Comparison of ENCODE assay signal across 10 cellular contexts in the genomic region with DNA sequence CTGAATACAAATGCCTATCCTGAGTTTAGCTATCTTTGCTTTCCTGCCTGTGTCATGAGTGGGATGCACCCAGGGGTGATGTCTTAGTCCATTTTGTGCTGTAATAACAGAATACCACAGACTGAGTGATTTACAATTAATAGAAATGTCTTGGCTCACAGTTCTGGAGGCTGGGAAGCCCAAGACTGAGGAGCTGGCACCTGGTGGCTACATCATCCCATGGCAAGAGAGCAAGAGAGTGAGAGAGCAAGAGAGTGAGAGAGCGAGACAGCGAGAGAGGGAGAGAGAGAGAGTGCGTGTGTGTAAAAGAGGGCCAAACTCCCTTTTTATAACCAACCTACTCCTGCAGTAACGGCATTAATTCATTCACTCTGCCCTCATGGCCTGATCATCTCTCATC.
A peak's percentile ranks its signal among the peaks of the same experiment; 100 is the strongest.
DNase-seq lines count a peak whose midpoint lies in the region; ATAC-seq and TF ChIP-seq lines count a peak whose summit lies in the region.
"Had no signal": no experiment of that assay in that cellular context is flagged by ENCODE, and none has a peak within 500 bp of the region (broad histone marks: within the 10 kb centered on the region; RNA-seq: fewer than 3 reads in every experiment).

No MANE protein-coding gene starts in this region.

- H3K27ac Mint-ChIP-seq in activated CD8-positive, alpha-beta memory T cell treated with anti-CD3 and anti-CD28 coated beads, Interleukin-2, amount 10 ng/mL, durations not matched to agents 7 days and 5 days, result peak overlapping the region; percentile 99
- H3K27ac Mint-ChIP-seq in stimulated activated naive CD8-positive, alpha-beta T cell treated with anti-CD3 and anti-CD28 coated beads, Interleukin-15, amount 100 ng/mL, for 72 hours, result peak overlapping the region; percentile 4 to 88

- peaks cover 78% of the 10 kb centered on the region for H3K4me1 Mint-ChIP-seq in activated CD8-positive, alpha-beta memory T cell treated with anti-CD3 and anti-CD28 coated beads, Interleukin-2, amount 10 ng/mL, durations not matched to agents 7 days and 5 days
- peaks cover 80% of the 10 kb centered on the region for H3K4me1 Mint-ChIP-seq in stimulated activated naive CD8-positive, alpha-beta T cell treated with anti-CD3 and anti-CD28 coated beads, Interleukin-15, amount 100 ng/mL, for 72 hours

- peak overlapping the region; percentile 99 for H3K9ac ChIP-seq in OCI-LY3 (ENCODE audit: low read length)

- peak overlapping the region; percentile 72 for H3K4me3 ChIP-seq in OCI-LY3 (ENCODE audit: low read length)
- H3K4me3 ChIP-seq in esophagus squamous epithelium, result no peak overlapping the region
- H3K4me3 ChIP-seq in lower leg skin (ENCODE audit: low read depth, poor library complexity, severe bottlenecking), result no peak overlapping the region
- H3K4me3 ChIP-seq: cardiac muscle cell, HAP-1 had no signal

- H3K27ac ChIP-seq in OCI-LY3 (ENCODE audit: low read length) (peak overlapping the region; percentile 100), esophagus squamous epithelium (peak overlapping the region in 3 of 4 donors; percentile 64 to 88 (median 79))
- H3K27ac ChIP-seq: cardiac muscle cell had no signal

- peaks cover 6% of the 10 kb centered on the region for H3K79me2 ChIP-seq in OCI-LY3 (ENCODE audit: low read length)

- TF ChIP-seq POLR2A in esophagus squamous epithelium (IDR thresholded peaks at IDR 0.05) (no peak), lower leg skin (IDR thresholded peaks at IDR 0.05) (no peak)

- H4K20me1 ChIP-seq in OCI-LY3 (ENCODE audit: insufficient read depth, low read length), result no peaks in the 10 kb centered on the region

- H3K36me3 ChIP-seq in OCI-LY3 (replicated peaks; ENCODE audit: low read depth, low read length) (no peaks in the 10 kb centered on the region), esophagus squamous epithelium (no peaks in the 10 kb centered on the region)
- H3K36me3 ChIP-seq: cardiac muscle cell, HAP-1 had no signal

- no peak for TF ChIP-seq CTCF in OCI-LY3 (IDR thresholded peaks at IDR 0.05; ENCODE audit: low read depth, low read length)
- no peak for TF ChIP-seq CTCF in esophagus squamous epithelium (IDR thresholded peaks at IDR 0.05)
- no peak for TF ChIP-seq CTCF in lower leg skin (IDR thresholded peaks at IDR 0.05)

- 79 to 88% methylated on average over 4 of the region's 4 CpGs for WGBS in esophagus squamous epithelium, 2 donors
- 88 to 90% methylated on average over 4 of the region's 4 CpGs for WGBS in lower leg skin, 2 donors

- CTCF ChIA-PET in activated CD8-positive, alpha-beta memory T cell treated with anti-CD3 and anti-CD28 coated beads, Interleukin-2, amount 10 ng/mL, durations not matched to agents 7 days and 5 days (lab: Charles Lee), result interaction anchor here (0.5 to 5.5 kb wide), 19 partner anchors 10 to 1846 kb away, joined by 3 to 46 read pairs (median 5); no protein-coding TSS in a partner anchor

- no peaks in the 10 kb centered on the region for H3K27me3 Mint-ChIP-seq in activated CD8-positive, alpha-beta memory T cell treated with anti-CD3 and anti-CD28 coated beads, Interleukin-2, amount 10 ng/mL, durations not matched to agents 7 days and 5 days
- peaks cover 12% of the 10 kb centered on the region for H3K27me3 Mint-ChIP-seq in stimulated activated naive CD8-positive, alpha-beta T cell treated with anti-CD3 and anti-CD28 coated beads, Interleukin-15, amount 100 ng/mL, for 72 hours

- peak overlapping the region; percentile 72 for H3K4me3 Mint-ChIP-seq in activated CD8-positive, alpha-beta memory T cell treated with anti-CD3 and anti-CD28 coated beads, Interleukin-2, amount 10 ng/mL, durations not matched to agents 7 days and 5 days
- peak overlapping the region; percentile 43 to 81 for H3K4me3 Mint-ChIP-seq in stimulated activated naive CD8-positive, alpha-beta T cell treated with anti-CD3 and anti-CD28 coated beads, Interleukin-15, amount 100 ng/mL, for 72 hours

- peaks cover 8% of the 10 kb centered on the region for H3K36me3 Mint-ChIP-seq in activated CD8-positive, alpha-beta memory T cell treated with anti-CD3 and anti-CD28 coated beads, Interleukin-2, amount 10 ng/mL, durations not matched to agents 7 days and 5 days

- peaks cover 72% of the 10 kb centered on the region for H3K4me1 ChIP-seq in OCI-LY3 (ENCODE audit: low read length)
- peaks cover 0 to 17% (median 0%) of the 10 kb centered on the region in 3 donors for H3K4me1 ChIP-seq in esophagus squamous epithelium

- H3K4me2 ChIP-seq in OCI-LY3 (ENCODE audit: low read length), result peak overlapping the region; percentile 99

- intact Hi-C loops in esophagus squamous epithelium (cut with DNase I), result no loop called here
- intact Hi-C loops in lower leg skin (cut with DNase I; ENCODE audit: low total_unique reads), result no loop called here

- DNase-seq in activated CD8-positive, alpha-beta memory T cell treated with anti-CD3 and anti-CD28 coated beads, Interleukin-2, amount 10 ng/mL, durations not matched to agents 7 days and 5 days, result no peak
- DNase-seq in activated CD8-positive, alpha-beta memory T cell treated with anti-CD3 and anti-CD28 coated beads for 24 hours, result no peak
- no peak for DNase-seq in esophagus squamous epithelium (lab: John Stamatoyannopoulos, UW)
- DNase-seq in stimulated activated naive CD8-positive, alpha-beta T cell treated with anti-CD3 and anti-CD28 coated beads, Interleukin-15, amount 100 ng/mL, for 72 hours, result no peak
- no peak for DNase-seq in NCI-H446 (lab: John Stamatoyannopoulos, UW)
- DNase-seq in cerebellar nuclear complex (lab: John Stamatoyannopoulos, UW), result no peak
- DNase-seq in lower leg skin (ENCODE audit: low spot score in 2 of 2), result no peak

- no peak overlapping the region for H2AFZ ChIP-seq in OCI-LY3 (ENCODE audit: low read depth, low read length)

- ATAC-seq in activated CD8-positive, alpha-beta memory T cell treated with anti-CD3 and anti-CD28 coated beads, Interleukin-2, amount 10 ng/mL, durations not matched to agents 7 days and 5 days, result no peak
- no peak for ATAC-seq in stimulated activated naive CD8-positive, alpha-beta T cell treated with anti-CD3 and anti-CD28 coated beads, Interleukin-15, amount 100 ng/mL, for 72 hours

- H3K27me3 ChIP-seq in OCI-LY3 (ENCODE audit: low read depth, low read length) (no peaks in the 10 kb centered on the region), esophagus squamous epithelium (no peaks in the 10 kb centered on the region)
- H3K27me3 ChIP-seq: cardiac muscle cell had no signal

- H3K9me3 Mint-ChIP-seq in activated CD8-positive, alpha-beta memory T cell treated with anti-CD3 and anti-CD28 coated beads, Interleukin-2, amount 10 ng/mL, durations not matched to agents 7 days and 5 days (ENCODE audit: low read depth), result no peaks in the 10 kb centered on the region
- H3K9me3 Mint-ChIP-seq in stimulated activated naive CD8-positive, alpha-beta T cell treated with anti-CD3 and anti-CD28 coated beads, Interleukin-15, amount 100 ng/mL, for 72 hours, result peaks cover 0 to 8% of the 10 kb centered on the region in 2 donors

- H3K9me3 ChIP-seq in OCI-LY3 (ENCODE audit: insufficient read depth, low read length) (no peaks in the 10 kb centered on the region), esophagus squamous epithelium (no peaks in the 10 kb centered on the region)
- H3K9me3 ChIP-seq: HAP-1 had no signal
